8 cellular contexts compared by ENCODE assay signal in the genomic region with DNA sequence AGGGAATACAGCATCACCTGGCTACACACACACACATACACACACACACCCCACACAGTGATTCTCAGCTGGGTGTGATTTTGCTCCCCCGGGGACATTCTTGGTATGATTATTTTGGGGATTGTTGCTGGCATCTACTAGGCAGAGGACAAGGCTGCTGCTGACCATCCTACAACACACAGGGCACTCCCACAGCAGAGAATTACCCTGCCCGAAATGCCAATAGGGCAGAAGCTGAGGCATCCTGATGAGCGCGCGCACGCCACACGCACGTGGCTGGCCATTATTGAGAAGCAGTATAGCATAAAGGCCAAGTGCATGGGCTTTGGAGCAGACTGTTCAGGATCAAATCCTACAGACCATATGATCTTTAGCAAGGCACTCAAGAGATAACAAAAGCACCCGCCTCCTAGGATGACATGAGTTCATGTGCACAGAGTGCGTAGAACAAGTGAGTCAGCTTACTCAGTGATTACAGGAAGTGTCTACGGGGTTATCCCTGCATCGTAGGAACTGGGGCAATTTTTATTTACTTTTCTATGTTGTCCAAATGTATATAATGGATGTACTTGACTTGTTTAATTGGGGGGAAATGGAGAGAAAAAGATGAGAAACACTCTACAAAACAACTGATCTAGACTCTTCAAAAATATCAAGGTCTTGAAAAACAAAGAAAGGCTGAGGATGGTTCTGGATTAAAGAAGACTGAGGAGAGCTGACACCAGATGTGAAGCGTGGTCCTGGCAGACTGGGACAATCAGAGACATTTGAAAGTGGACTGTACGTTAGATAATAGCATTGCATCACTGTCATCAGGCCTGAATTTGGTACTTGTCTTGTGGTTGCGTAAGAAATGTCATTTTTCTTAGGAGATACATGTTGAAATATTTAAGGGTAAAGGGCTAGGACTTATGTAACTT. TPM values are rescaled to one million over a fixed set of nuclear protein-coding genes. Genes with fewer than 3 reads are reported as not detected.
DNase-seq lines count a peak whose midpoint lies in the region; ATAC-seq, FAIRE-seq and TF ChIP-seq lines count a peak whose summit lies in the region.

No MANE protein-coding gene starts in this region.

- peaks cover 2 to 9% (median 5%) of the 10 kb centered on the region in 3 donors for H3K27me3 Mint-ChIP-seq in immature natural killer cell (ENCODE audit: low read depth in 3 of 3)

- H3K9me3 ChIP-seq in OCI-LY3 (ENCODE audit: insufficient read depth, low read length) = no peaks in the 10 kb centered on the region

- H3K36me3 Mint-ChIP-seq in immature natural killer cell = no peaks in the 10 kb centered on the region

- peaks cover 23 to 24% of the 10 kb centered on the region in 2 donors for H3K4me1 Mint-ChIP-seq in immature natural killer cell

- no peak overlapping the region for H3K27ac ChIP-seq in OCI-LY3 (ENCODE audit: low read length)

- intact Hi-C loops in cardiac septum (cut with DNase I) = no loop called here

- H3K27me3 ChIP-seq in OCI-LY3 (ENCODE audit: low read depth, low read length) = no peaks in the 10 kb centered on the region
- no peaks in the 10 kb centered on the region for H3K27me3 ChIP-seq in bronchial epithelial cell (ENCODE audit: control insufficient read depth, insufficient read depth, low read length)

- ATAC-seq in omental fat pad (ENCODE audit: low FRiP score) = peak; percentile 60
- ATAC-seq in HG02763 (IDR thresholded peaks at IDR 0.05; ENCODE audit: unreplicated experiment) = no peak
- ATAC-seq in GM21737 (IDR thresholded peaks at IDR 0.05; ENCODE audit: unreplicated experiment) = no peak

- H3K36me3 ChIP-seq in OCI-LY3 (replicated peaks; ENCODE audit: low read depth, low read length) = no peaks in the 10 kb centered on the region
- no peaks in the 10 kb centered on the region for H3K36me3 ChIP-seq in bronchial epithelial cell (ENCODE audit: control insufficient read depth, insufficient read depth, low read length)

- peaks cover 40% of the 10 kb centered on the region for H3K4me1 ChIP-seq in OCI-LY3 (ENCODE audit: low read length)

- H3K79me2 ChIP-seq in OCI-LY3 (ENCODE audit: low read length) = no peaks in the 10 kb centered on the region

- peak overlapping the region in 1 of 6 donors; percentile 12 for H3K27ac Mint-ChIP-seq in immature natural killer cell

- no peak for FAIRE-seq in bronchial epithelial cell (lab: Jason Lieb, UNC)

- DNase-seq in GF-D8 (lab: John Stamatoyannopoulos, UW) = peak; percentile 83
- DNase-seq in bronchial epithelial cell (ENCODE audit: low read depth) = peak; percentile 78
- DNase-seq in omental fat pad (ENCODE audit: low spot score) = no peak
- DNase-seq in cardiac septum (ENCODE audit: low spot score) = no peak
- no peak for DNase-seq in immature natural killer cell

- no peak overlapping the region for H3K9ac ChIP-seq in OCI-LY3 (ENCODE audit: low read length)

- TF ChIP-seq CTCF in OCI-LY3 (IDR thresholded peaks at IDR 0.05; ENCODE audit: low read depth, low read length) (no peak), bronchial epithelial cell (IDR thresholded peaks at IDR 0.05; ENCODE audit: insufficient read depth, low read length, severe bottlenecking) (no peak), omental fat pad (IDR thresholded peaks at IDR 0.05) (no peak)

- H3K9me3 Mint-ChIP-seq in immature natural killer cell = no peaks in the 10 kb centered on the region

- H4K20me1 ChIP-seq in OCI-LY3 (ENCODE audit: insufficient read depth, low read length) = no peaks in the 10 kb centered on the region

- no peak overlapping the region for H3K4me3 ChIP-seq in OCI-LY3 (ENCODE audit: low read length)
- H3K4me3 ChIP-seq in bronchial epithelial cell (ENCODE audit: low read depth, low read length) = no peak overlapping the region

- no peak overlapping the region for H3K4me3 Mint-ChIP-seq in immature natural killer cell

- H3K4me2 ChIP-seq in OCI-LY3 (ENCODE audit: low read length) = 0 out of 2 replicates have a peak overlapping the region, but pooled peaks have one; percentile 2

- no peak overlapping the region for H2AFZ ChIP-seq in OCI-LY3 (ENCODE audit: low read depth, low read length)

RNA-seq across cellular contexts. Expression of gene EHD1, which starts 7.2 kb away (rescaled TPM):
- total RNA-seq in bronchial epithelial cell (32.9 and 40.7 TPM in 2 replicates), omental fat pad (100 to 1,000 TPM in 2 of 4 donors, 10 to 100 TPM in 2; 66.4 to 226 (median 94.8) TPM), cardiac septum (50.9 TPM)
- 100 to 1,000 TPM; 136 to 247 (median 160) TPM for polyA plus RNA-seq in immature natural killer cell

RNA-seq across cellular contexts. Expression of gene ATG2A, which starts 31.4 kb away (rescaled TPM):
- 6.1 and 7.8 TPM in 2 replicates for total RNA-seq in bronchial epithelial cell
- 10 to 100 TPM; 20.3 to 34.8 (median 22.2) TPM for total RNA-seq in omental fat pad
- 14.6 TPM for total RNA-seq in cardiac septum
- 10 to 100 TPM in 1 of 3 donors, 1 to 10 TPM in 2; 3.7 to 10.0 (median 6.7) TPM for polyA plus RNA-seq in immature natural killer cell

RNA-seq across cellular contexts. Expression of gene PPP2R5B, which starts 38.9 kb away (rescaled TPM):
- total RNA-seq in bronchial epithelial cell = 8.2 and 14.3 TPM in 2 replicates
- total RNA-seq in omental fat pad = 10 to 100 TPM in 3 of 4 donors, 1 to 10 TPM in 1; 7.8 to 20.3 (median 12.4) TPM
- 24.9 TPM for total RNA-seq in cardiac septum
- polyA plus RNA-seq in immature natural killer cell = 10 to 100 TPM in 2 of 3 donors, 1 to 10 TPM in 1; 7.8 to 14.6 (median 14.0) TPM

RNA-seq across cellular contexts. Expression of gene CDC42BPG, which starts 41.2 kb away (rescaled TPM):
- total RNA-seq in bronchial epithelial cell (16.6 and 23.0 TPM in 2 replicates), omental fat pad (under 1 TPM; 0.19 to 0.48 (median 0.42) TPM), cardiac septum (1.2 TPM)
- under 1 TPM in 2 of 3 donors, not detected in 1; 0.13 to 0.22 TPM for polyA plus RNA-seq in immature natural killer cell

RNA-seq across cellular contexts. Expression of gene GPHA2, which starts 50.1 kb away (rescaled TPM):
- total RNA-seq in bronchial epithelial cell = not detected in 2 replicates
- not detected for total RNA-seq in omental fat pad
- not detected for total RNA-seq in cardiac septum
- polyA plus RNA-seq in immature natural killer cell = not detected

Comparison
In these comparisons a context has a peak if more than half of its experiments do, and no peak if none do; other contexts are left out.
1. DNase-seq: peak in GF-D8 (single experiment) and bronchial epithelial cell (single experiment); none in omental fat pad (single experiment), cardiac septum (single experiment) and immature natural killer cell (0 of 3).